In the genomic region with DNA sequence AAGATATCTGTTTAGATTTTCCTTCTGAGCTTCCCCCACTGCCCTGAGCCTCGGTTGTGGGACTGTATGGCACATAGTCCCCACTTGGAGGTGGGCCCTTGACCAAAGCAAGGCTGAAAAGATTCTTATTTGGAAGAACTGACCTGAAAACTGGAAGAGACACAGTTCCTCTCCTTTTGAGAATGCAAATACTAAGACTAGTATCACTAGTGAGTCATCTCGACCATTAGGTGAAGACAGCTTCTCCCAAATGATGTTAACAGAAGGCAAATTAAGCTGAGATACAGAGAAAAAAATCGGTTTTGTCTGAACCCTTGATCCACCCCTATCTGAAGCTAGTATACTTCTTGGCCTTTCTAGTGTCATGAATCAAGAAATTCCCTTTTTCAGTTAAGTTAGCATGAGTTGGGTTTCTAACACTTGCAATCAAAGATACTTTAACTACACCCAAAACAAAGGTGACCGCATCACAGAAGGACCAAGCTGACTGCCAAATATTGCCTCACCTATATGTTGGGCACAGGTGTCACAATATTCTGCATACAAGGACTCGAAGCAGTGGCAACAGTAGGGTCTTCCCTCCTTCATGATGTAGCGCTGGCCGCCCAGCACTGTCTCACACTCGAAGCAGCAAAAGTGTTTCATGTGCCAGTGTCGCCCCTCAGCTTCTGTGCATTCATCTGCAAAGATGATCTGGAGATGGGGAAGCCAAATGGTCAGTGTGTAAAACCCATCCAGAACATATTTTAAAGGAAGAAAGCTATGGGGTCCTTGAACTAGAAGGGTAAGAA, we compare ENCODE assay signal across 8 cellular contexts.
"Had no signal": no experiment of that assay in that cellular context is flagged by ENCODE, and none has a peak within 500 bp of the region (broad histone marks: within the 10 kb centered on the region; RNA-seq: fewer than 3 reads in every experiment).

No MANE protein-coding gene starts in this region.

- H3K27me3 Mint-ChIP-seq: naive B cell had no signal

- DNase-seq: activated CD4-positive, alpha-beta T cell treated with anti-CD3 and anti-CD28 coated beads, Interleukin-2, amount 50 U/mL, for 48 hours; activated T-cell treated with anti-CD3 and anti-CD28 coated beads, Interleukin-2, amount 50 U/mL, for 48 hours; hippocampal formation; kidney glomerular epithelial cell; naive B cell; small intestine had no signal

- H3K36me3 Mint-ChIP-seq: naive B cell had no signal

- H3K4me3 ChIP-seq: ascending aorta, cardiac muscle cell had no signal

- H3K27ac ChIP-seq: ascending aorta, cardiac muscle cell had no signal

- H3K27me3 ChIP-seq: ascending aorta, cardiac muscle cell had no signal

- H3K27ac Mint-ChIP-seq: naive B cell had no signal

- H3K4me1 Mint-ChIP-seq: naive B cell had no signal

- H3K9me3 ChIP-seq: ascending aorta had no signal

- H3K4me3 Mint-ChIP-seq: naive B cell had no signal
